In genomic region chr2:204051476-204051875, GRCh38 we compare ENCODE assay signal across 10 cellular contexts.
DNase-seq lines count a peak whose midpoint lies in the region; ATAC-seq and TF ChIP-seq lines count a peak whose summit lies in the region.
"Had no signal": no experiment of that assay in that cellular context is flagged by ENCODE, and none has a peak within 500 bp of the region (broad histone marks: within the 10 kb centered on the region; RNA-seq: fewer than 3 reads in every experiment).

No MANE protein-coding gene starts in this region.

- H3K4me3 Mint-ChIP-seq in osteocyte (ENCODE audit: unreplicated experiment): no peak overlapping the region
- H3K4me3 Mint-ChIP-seq: mesothelial cell of epicardium had no signal

- no peaks in the 10 kb centered on the region for H3K27me3 ChIP-seq in mammary epithelial cell (ENCODE audit: insufficient read depth, low read length)

- no peaks in the 10 kb centered on the region for H3K4me1 Mint-ChIP-seq in osteocyte (ENCODE audit: unreplicated experiment)
- H3K4me1 Mint-ChIP-seq: mesothelial cell of epicardium had no signal

- no peak overlapping the region for H3K9ac ChIP-seq in mammary epithelial cell (ENCODE audit: insufficient read depth, low read length)

- dilution Hi-C loops in mammary epithelial cell (cut with HindIII; ENCODE audit: low sequenced_read_pairs): no loop called here

- H3K9me3 ChIP-seq in mammary epithelial cell (replicated peaks; ENCODE audit: insufficient read depth, low read length): no peaks in the 10 kb centered on the region

- H2AFZ ChIP-seq in mammary epithelial cell (ENCODE audit: low read depth, low read length): no peak overlapping the region

- CTCF ChIA-PET in mammary epithelial cell (lab: Charles Lee; ENCODE audit: low non-redundant PET): no interaction called here

- no peaks in the 10 kb centered on the region for H3K36me3 ChIP-seq in mammary epithelial cell (ENCODE audit: insufficient read depth, low read length)

- WGBS in mammary epithelial cell (ENCODE audit: low coverage, missing lambda C conversion rate): 72% methylated on average over 4 of the region's 4 CpGs

- no TSS peak for BruUV-seq in mammary epithelial cell (replicated peaks; lab: Mats Ljungman, UMichigan)

- no peak overlapping the region for H3K4me3 ChIP-seq in mammary epithelial cell (replicated peaks in 1 of 3; ENCODE audit: insufficient read depth in 1 of 3, low read depth in 2 of 3, low read length in 3 of 3)

- no peaks in the 10 kb centered on the region for H3K79me2 ChIP-seq in mammary epithelial cell (ENCODE audit: insufficient read depth, low read length)

- ATAC-seq in HG03460 (IDR thresholded peaks at IDR 0.05; ENCODE audit: unreplicated experiment): no peak
- no peak for ATAC-seq in HG03039 (IDR thresholded peaks at IDR 0.05; ENCODE audit: unreplicated experiment)
- ATAC-seq in HG02678 (IDR thresholded peaks at IDR 0.05; ENCODE audit: unreplicated experiment): no peak

- no peaks in the 10 kb centered on the region for H3K36me3 Mint-ChIP-seq in osteocyte (ENCODE audit: unreplicated experiment)
- H3K36me3 Mint-ChIP-seq: mesothelial cell of epicardium had no signal

- DNase-seq in DMS 273 (lab: John Stamatoyannopoulos, UW; ENCODE audit: unreplicated experiment) (peak; percentile 22), DMS 273 treated with DMSO at 0.1 percent for 48 hours (lab: John Stamatoyannopoulos, UW) (no peak), M059J (ENCODE audit: low read depth) (peak; percentile 5), mammary epithelial cell (no peak), osteocyte (ENCODE audit: extremely low spot score, unreplicated experiment) (no peak)
- DNase-seq: KG1 had no signal

- in situ Hi-C loops in mammary epithelial cell (cut with MboI; ENCODE audit: low sequenced_read_pairs in 2 of 2): no loop called here

- no peaks in the 10 kb centered on the region for H4K20me1 ChIP-seq in mammary epithelial cell (ENCODE audit: insufficient read depth, low read length)

- H3K27ac ChIP-seq in mammary epithelial cell (ENCODE audit: insufficient read depth, low read depth, low read length): no peak overlapping the region

- H3K4me2 ChIP-seq in mammary epithelial cell (ENCODE audit: insufficient read depth, low read depth, low read length): no peak overlapping the region

- intact Hi-C loops in mammary epithelial cell (cut with micrococcal nuclease): no loop called here

- H3K9me3 Mint-ChIP-seq in osteocyte (ENCODE audit: unreplicated experiment): no peaks in the 10 kb centered on the region
- H3K9me3 Mint-ChIP-seq: mesothelial cell of epicardium had no signal

- H3K27me3 Mint-ChIP-seq in osteocyte (ENCODE audit: unreplicated experiment): peaks cover 65% of the 10 kb centered on the region

- H3K4me1 ChIP-seq in mammary epithelial cell (ENCODE audit: insufficient read depth, low read length): no peaks in the 10 kb centered on the region

- TF ChIP-seq CTCF in mammary epithelial cell (conservative IDR thresholded peaks at IDR 0.05 in 1 of 2, IDR thresholded peaks at IDR 0.05 in 1 of 2; ENCODE audit: extremely low read depth in 1 of 2, insufficient read depth in 1 of 2, low read depth in 1 of 2, low read length in 2 of 2) (peak; percentile 15 to 23), osteocyte (IDR thresholded peaks at IDR 0.05) (peak; percentile 29)

- H3K27ac Mint-ChIP-seq in osteocyte (ENCODE audit: unreplicated experiment): no peak overlapping the region
- H3K27ac Mint-ChIP-seq: mesothelial cell of epicardium had no signal

Comparison
In these comparisons a context has a peak if more than half of its experiments do, and no peak if none do; other contexts are left out.
1. DNase-seq: peak in DMS 273 (single experiment) and M059J (single experiment); none in DMS 273 treated with DMSO at 0.1 percent for 48 hours (single experiment), mammary epithelial cell (single experiment) and osteocyte (single experiment).